In the genomic region with DNA sequence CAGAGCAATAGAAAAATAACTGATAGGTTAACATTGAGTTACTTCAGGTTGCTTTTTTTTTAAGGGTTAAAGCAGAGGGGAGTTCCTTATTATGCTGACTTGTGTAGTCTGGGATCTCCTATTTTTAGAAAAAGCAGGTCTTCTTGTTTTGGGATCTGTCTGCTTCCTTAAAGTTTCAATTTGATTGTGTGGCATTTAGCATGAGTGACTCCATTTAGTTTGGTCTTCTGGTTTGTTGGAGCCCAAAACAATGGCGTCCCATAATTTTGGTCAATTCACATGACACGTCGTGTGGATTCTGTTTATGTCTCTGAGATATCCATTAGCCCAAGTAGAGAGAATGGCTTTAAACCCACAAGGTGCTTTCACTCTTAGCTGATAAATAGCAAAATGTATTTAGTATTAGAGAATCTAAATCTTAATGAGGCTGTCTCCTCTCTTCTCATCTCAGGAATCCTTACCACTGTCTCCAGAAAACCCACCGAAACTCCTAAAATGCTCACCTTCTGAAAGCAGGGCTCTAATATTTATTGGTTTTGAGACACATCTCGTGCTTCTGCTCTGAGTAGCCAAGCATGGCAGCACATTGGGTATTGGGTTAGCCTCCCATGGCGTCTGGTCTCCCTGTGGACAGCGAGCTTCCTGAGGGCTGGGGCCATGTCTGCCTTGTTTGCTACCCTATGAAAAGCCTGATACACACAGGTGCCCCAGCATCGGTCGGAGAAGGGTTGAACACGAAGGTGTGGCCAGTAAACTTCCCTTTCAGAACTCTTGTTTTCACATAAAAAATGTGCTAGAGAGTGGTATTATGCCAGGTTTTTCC, we compare ENCODE assay signal across 10 cellular contexts.
A peak's percentile ranks its signal among the peaks of the same experiment; 100 is the strongest.
DNase-seq lines count a peak whose midpoint lies in the region; ATAC-seq and TF ChIP-seq lines count a peak whose summit lies in the region.
"Had no signal": no experiment of that assay in that cellular context is flagged by ENCODE, and none has a peak within 500 bp of the region (broad histone marks: within the 10 kb centered on the region; RNA-seq: fewer than 3 reads in every experiment).

No MANE protein-coding gene starts in this region.

- peaks cover 43% of the 10 kb centered on the region for H3K4me1 ChIP-seq in effector memory CD4-positive, alpha-beta T cell (ENCODE audit: control insufficient read depth, insufficient read depth, low read length, poor library complexity, severe bottlenecking)
- H3K4me1 ChIP-seq: parathyroid adenoma had no signal

- H3K36me3 ChIP-seq in effector memory CD4-positive, alpha-beta T cell (ENCODE audit: control insufficient read depth, insufficient read depth, low read length), result no peaks in the 10 kb centered on the region

- ATAC-seq in GM19468 (IDR thresholded peaks at IDR 0.05; ENCODE audit: extremely low read depth, unreplicated experiment) (peak; percentile 28), HG03139 (IDR thresholded peaks at IDR 0.05; ENCODE audit: unreplicated experiment) (peak; percentile 42)

- H3K9me3 ChIP-seq in effector memory CD4-positive, alpha-beta T cell (ENCODE audit: control insufficient read depth, low read length), result no peaks in the 10 kb centered on the region

- DNase-seq in GM12865 (ENCODE audit: low read depth), result peak; percentile 75
- no peak for DNase-seq in effector memory CD4-positive, alpha-beta T cell
- no peak for DNase-seq in DMS 273 treated with DMSO at 0.1 percent for 48 hours (lab: John Stamatoyannopoulos, UW)
- DNase-seq in SHP77 (lab: John Stamatoyannopoulos, UW), result no peak
- DNase-seq in COR-L47 (lab: John Stamatoyannopoulos, UW), result no peak
- no peak for DNase-seq in hypothalamus (lab: John Stamatoyannopoulos, UW)
- DNase-seq: NCI-H2029 had no signal

- H3K4me3 ChIP-seq in GM12865 (ENCODE audit: low read depth, low read length), result no peak overlapping the region
- no peak overlapping the region for H3K4me3 ChIP-seq in effector memory CD4-positive, alpha-beta T cell (ENCODE audit: insufficient read depth, low read depth, low read length, poor library complexity, severe bottlenecking)

- H3K27me3 ChIP-seq in effector memory CD4-positive, alpha-beta T cell (replicated peaks; ENCODE audit: control insufficient read depth, insufficient read depth, low read length, poor library complexity, severe bottlenecking), result no peaks in the 10 kb centered on the region

- peak overlapping the region; percentile 55 for H3K27ac ChIP-seq in effector memory CD4-positive, alpha-beta T cell (ENCODE audit: insufficient read depth, low read length, poor library complexity, severe bottlenecking)
- H3K27ac ChIP-seq: parathyroid adenoma had no signal

- TF ChIP-seq CTCF in GM12865 (IDR thresholded peaks at IDR 0.05; ENCODE audit: insufficient read depth, low read depth, low read length, missing control alignments), result no peak
